In genomic region chr22:21457023-21457787, GRCh38 we compare ENCODE assay signal across 1 cellular context.
TF ChIP-seq lines count a peak whose summit lies in the region.

No MANE protein-coding gene starts in this region.

TF ChIP-seq in GM23338, 12 proteins besides CTCF, POLR2A, EP300 and RAD21 (continued from another document):
- TF ChIP-seq ETS1 (IDR thresholded peaks at IDR 0.05) (no peak), STAT1 (IDR thresholded peaks at IDR 0.05; ENCODE audit: unreplicated experiment) (no peak), NANOG (IDR thresholded peaks at IDR 0.05; ENCODE audit: borderline replicate concordance) (no peak), EZH2 (IDR thresholded peaks at IDR 0.05; ENCODE audit: low read depth, unreplicated experiment) (no peak), REST (IDR thresholded peaks at IDR 0.05; ENCODE audit: unreplicated experiment) (no peak), CREB1 (CRISPR knock-in tag; IDR thresholded peaks at IDR 0.05; ENCODE audit: low read depth) (no peak), ZNF462 (CRISPR knock-in tag; IDR thresholded peaks at IDR 0.05) (no peak)
